Comparison of ENCODE assay signal across 2 cellular contexts in the genomic region with DNA sequence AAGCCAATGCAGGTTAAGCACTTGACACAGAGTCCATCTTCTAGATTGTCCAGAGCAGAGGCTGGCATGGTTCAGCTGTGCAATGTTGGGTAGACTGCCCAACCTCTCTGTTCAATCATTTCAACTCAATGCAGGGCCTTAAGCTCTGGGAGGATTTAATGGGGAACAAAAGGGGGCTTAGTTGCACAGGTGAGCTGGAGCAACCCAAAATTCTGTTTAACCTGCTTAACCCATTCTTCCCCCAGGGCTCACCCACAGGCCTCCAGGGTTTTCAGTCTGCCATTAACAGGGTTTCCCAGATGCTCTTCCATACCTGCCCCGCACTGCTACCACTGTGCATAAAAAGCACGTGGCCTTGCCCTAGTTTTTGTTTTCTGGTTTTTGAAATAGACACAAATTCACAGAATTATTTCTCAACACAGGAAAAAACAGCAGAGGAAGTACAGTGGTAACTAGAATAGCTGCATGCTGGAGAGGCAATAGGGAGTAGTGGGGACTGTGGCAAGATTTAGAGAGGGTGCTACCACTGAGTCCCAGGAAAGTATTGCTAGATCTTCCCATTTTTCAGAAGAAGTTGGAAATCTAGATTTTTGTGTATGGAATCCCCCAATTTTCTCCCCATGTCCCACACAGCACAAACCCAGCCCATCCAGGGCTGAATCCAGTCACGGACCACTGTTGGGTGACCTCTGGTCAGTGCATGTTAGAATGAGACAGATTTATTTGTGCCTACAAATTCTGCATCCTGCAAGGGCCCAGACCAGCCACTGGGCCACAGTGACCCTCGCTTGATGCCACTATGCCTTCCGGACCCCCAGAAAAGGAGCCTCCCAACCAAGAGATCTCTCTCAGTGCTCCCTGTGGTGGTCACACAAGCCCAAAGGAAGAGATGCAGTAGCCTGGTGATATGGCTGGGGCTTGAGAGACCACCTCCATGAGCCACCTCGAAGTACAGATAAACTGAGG.
TF ChIP-seq lines count a peak whose summit lies in the region.

No MANE protein-coding gene starts in this region.

TF ChIP-seq in Ishikawa, 13 proteins besides CTCF, POLR2A, EP300 and RAD21:
- TF ChIP-seq EGR1 (IDR thresholded peaks at IDR 0.05) = no peak
- TF ChIP-seq FOXM1 (IDR thresholded peaks at IDR 0.05; ENCODE audit: borderline replicate concordance, low read depth) = no peak
- TF ChIP-seq, protein P1, sequence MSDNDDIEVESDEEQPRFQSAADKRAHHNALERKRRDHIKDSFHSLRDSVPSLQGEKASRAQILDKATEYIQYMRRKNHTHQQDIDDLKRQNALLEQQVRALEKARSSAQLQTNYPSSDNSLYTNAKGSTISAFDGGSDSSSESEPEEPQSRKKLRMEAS (IDR thresholded peaks at IDR 0.05) = peak; percentile 16; the same call in 1 of the 2 replicates

TF ChIP-seq in H1, 55 proteins besides CTCF, POLR2A, EP300 and RAD21:
- no peak for TF ChIP-seq TBP (IDR thresholded peaks at IDR 0.05; ENCODE audit: low read depth, low read length)
- TF ChIP-seq KDM1A (IDR thresholded peaks at IDR 0.05; ENCODE audit: borderline replicate concordance, low read length) = peak; percentile 88
